Comparison of ENCODE assay signal across 1 cellular context in the genomic region with DNA sequence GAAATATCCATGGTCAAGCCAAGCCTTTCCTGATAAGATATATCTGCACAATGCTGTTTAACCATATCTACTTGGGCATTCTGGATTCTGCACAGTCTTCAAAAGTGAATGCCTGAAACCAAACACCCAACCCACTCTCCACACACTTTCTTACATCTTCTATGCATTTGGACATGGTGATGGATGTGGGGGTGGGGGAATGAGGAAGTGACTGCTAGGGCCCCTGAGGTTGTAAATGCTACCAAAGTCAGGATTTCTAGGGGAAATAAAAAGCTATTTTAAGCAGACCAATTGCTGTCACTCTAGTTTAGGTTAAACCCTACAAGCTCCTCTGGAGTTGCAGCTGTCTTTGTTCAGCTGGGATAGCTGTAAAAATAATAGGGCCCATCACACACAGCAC.
TF ChIP-seq lines count a peak whose summit lies in the region.

No MANE protein-coding gene starts in this region.

TF ChIP-seq in SK-N-SH treated with all-trans-retinoic acid at 6 μM for 48 hours, 23 proteins besides CTCF, POLR2A, EP300 and RAD21 (continued from another document):
- TF ChIP-seq TOX (CRISPR knock-in tag; IDR thresholded peaks at IDR 0.05; ENCODE audit: borderline replicate concordance) (no peak), PPARA (CRISPR knock-in tag; IDR thresholded peaks at IDR 0.05; ENCODE audit: borderline replicate concordance) (no peak)
- TF ChIP-seq, protein P1, sequence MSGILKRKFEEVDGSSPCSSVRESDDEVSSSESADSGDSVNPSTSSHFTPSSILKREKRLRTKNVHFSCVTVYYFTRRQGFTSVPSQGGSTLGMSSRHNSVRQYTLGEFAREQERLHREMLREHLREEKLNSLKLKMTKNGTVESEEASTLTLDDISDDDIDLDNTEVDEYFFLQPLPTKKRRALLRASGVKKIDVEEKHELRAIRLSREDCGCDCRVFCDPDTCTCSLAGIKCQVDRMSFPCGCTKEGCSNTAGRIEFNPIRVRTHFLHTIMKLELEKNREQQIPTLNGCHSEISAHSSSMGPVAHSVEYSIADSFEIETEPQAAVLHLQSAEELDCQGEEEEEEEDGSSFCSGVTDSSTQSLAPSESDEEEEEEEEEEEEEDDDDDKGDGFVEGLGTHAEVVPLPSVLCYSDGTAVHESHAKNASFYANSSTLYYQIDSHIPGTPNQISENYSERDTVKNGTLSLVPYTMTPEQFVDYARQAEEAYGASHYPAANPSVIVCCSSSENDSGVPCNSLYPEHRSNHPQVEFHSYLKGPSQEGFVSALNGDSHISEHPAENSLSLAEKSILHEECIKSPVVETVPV (CRISPR knock-in tag; IDR thresholded peaks at IDR 0.05): no peak
